8 cellular contexts compared by ENCODE assay signal in genomic region chr19:8413593-8413923, GRCh38. TPM values are rescaled to one million over a fixed set of nuclear protein-coding genes. Genes with fewer than 3 reads are reported as not detected.
A peak's percentile ranks its signal among the peaks of the same experiment; 100 is the strongest.
DNase-seq lines count a peak whose midpoint lies in the region; ATAC-seq and TF ChIP-seq lines count a peak whose summit lies in the region.

No MANE protein-coding gene starts in this region.

- no peaks in the 10 kb centered on the region for H3K27me3 Mint-ChIP-seq in CD4-positive, alpha-beta T cell
- no peaks in the 10 kb centered on the region for H3K27me3 Mint-ChIP-seq in effector memory CD8-positive, alpha-beta T cell

- H3K36me3 Mint-ChIP-seq in CD4-positive, alpha-beta T cell (ENCODE audit: low read depth), result no peaks in the 10 kb centered on the region
- H3K36me3 Mint-ChIP-seq in effector memory CD8-positive, alpha-beta T cell (ENCODE audit: insufficient read depth), result peaks cover 6% of the 10 kb centered on the region

- H3K4me1 ChIP-seq in neuronal stem cell (ENCODE audit: control insufficient read depth in 2 of 2, insufficient read depth in 1 of 2, low read depth in 1 of 2, low read length in 2 of 2), result peaks cover 0 to 2% of the 10 kb centered on the region in 2 donors

- no peak overlapping the region for H2BK12ac ChIP-seq in neuronal stem cell (ENCODE audit: low read length)

- CTCF ChIA-PET in CD4-positive, alpha-beta T cell (lab: Charles Lee), result interaction anchor here (0.6 to 3.0 kb wide), 15 partner anchors 22 to 1710 kb away, joined by 3 to 13 read pairs (median 4); partner anchors contain the start of genes HNRNPM and ZNF414

- no CpG with 5 or more reads among the region's 7 CpGs for WGBS in neuronal stem cell (ENCODE audit: extremely low coverage in 2 of 2, insufficient read length in 2 of 2, insufficient replicate concordance in 1 of 2), 2 donors

- no peak overlapping the region for H2BK5ac ChIP-seq in neuronal stem cell (ENCODE audit: low read length)

- H4K91ac ChIP-seq in neuronal stem cell (ENCODE audit: low read depth, low read length, poor library complexity), result no peak overlapping the region

- H3K4ac ChIP-seq in neuronal stem cell (ENCODE audit: low read length), result no peak overlapping the region

- H3K27ac Mint-ChIP-seq in CD4-positive, alpha-beta T cell, result no peak overlapping the region
- H3K27ac Mint-ChIP-seq in effector memory CD8-positive, alpha-beta T cell, result no peak overlapping the region

- no peak overlapping the region for H3K27ac ChIP-seq in CD4-positive, alpha-beta T cell (ENCODE audit: low read depth, low read length)
- no peak overlapping the region for H3K27ac ChIP-seq in neuronal stem cell (replicated peaks; ENCODE audit: low read length)

- POLR2A ChIA-PET in CD4-positive, alpha-beta T cell (lab: Charles Lee), result interaction anchor here (0.8 to 3.2 kb wide), 14 partner anchors 23 to 173 kb away, joined by 3 to 47 read pairs (median 4); partner anchors contain the start of genes ANGPTL4, HNRNPM, RAB11B and ZNF414

- H3K9me3 Mint-ChIP-seq in CD4-positive, alpha-beta T cell, result no peaks in the 10 kb centered on the region
- no peaks in the 10 kb centered on the region for H3K9me3 Mint-ChIP-seq in effector memory CD8-positive, alpha-beta T cell

- no peaks in the 10 kb centered on the region for H3K36me3 ChIP-seq in neuronal stem cell (replicated peaks in 1 of 2; ENCODE audit: control insufficient read depth in 2 of 2, insufficient read depth in 2 of 2, low read length in 2 of 2)

- no peaks in the 10 kb centered on the region for H3K79me1 ChIP-seq in neuronal stem cell (ENCODE audit: low read depth, low read length)

- H2BK15ac ChIP-seq in neuronal stem cell (ENCODE audit: low read length), result no peak overlapping the region

- H2BK120ac ChIP-seq in neuronal stem cell (ENCODE audit: low read depth, low read length), result no peak overlapping the region

- DNase-seq in CD4-positive, alpha-beta T cell, result no peak
- DNase-seq in NAMALWA (ENCODE audit: low spot score) (peak; percentile 28), neuronal stem cell (ENCODE audit: low spot score) (no peak), SHP77 treated with DMSO at 0.1 percent for 48 hours (lab: John Stamatoyannopoulos, UW) (no peak), EL (no peak), NCI-H1436 (lab: John Stamatoyannopoulos, UW) (no peak)
- DNase-seq in effector memory CD8-positive, alpha-beta T cell, result no peak

- TF ChIP-seq CTCF in CD4-positive, alpha-beta T cell (IDR thresholded peaks at IDR 0.05), result no peak

- H3K4me3 ChIP-seq in neuronal stem cell (ENCODE audit: low read length in 2 of 2), result peak overlapping the region; percentile 61 to 86

- no peaks in the 10 kb centered on the region for H3K9me3 ChIP-seq in CD4-positive, alpha-beta T cell (ENCODE audit: control insufficient read depth, low read length)
- no peaks in the 10 kb centered on the region for H3K9me3 ChIP-seq in neuronal stem cell (replicated peaks in 1 of 2; ENCODE audit: control insufficient read depth in 2 of 2, insufficient read depth in 1 of 2, low read depth in 1 of 2, low read length in 2 of 2)

- peak overlapping the region; percentile 61 for H3K9ac ChIP-seq in neuronal stem cell (ENCODE audit: low read depth, low read length, poor library complexity)

- peaks cover 13% of the 10 kb centered on the region for H3K4me1 Mint-ChIP-seq in CD4-positive, alpha-beta T cell (ENCODE audit: low read depth)
- H3K4me1 Mint-ChIP-seq in effector memory CD8-positive, alpha-beta T cell (ENCODE audit: low read depth in 2 of 2), result peaks cover 7 to 10% of the 10 kb centered on the region in 2 donors

- H3K14ac ChIP-seq in neuronal stem cell (ENCODE audit: low read length), result no peak overlapping the region

- H3K4me3 Mint-ChIP-seq in CD4-positive, alpha-beta T cell, result peak overlapping the region; percentile 81
- peak overlapping the region; percentile 48 to 64 for H3K4me3 Mint-ChIP-seq in effector memory CD8-positive, alpha-beta T cell

- H3K23ac ChIP-seq in neuronal stem cell (ENCODE audit: low read depth, low read length, poor library complexity), result no peak overlapping the region

- intact Hi-C loops in CD4-positive, alpha-beta T cell (cut with DNase I, micrococcal nuclease), result loop anchor here (1.0 to 5.0 kb wide), 8 partner anchors 23 to 229 kb away; partner anchors contain the start of genes RAB11B (in 2 of the 2), HNRNPM (in 1 of the 2) and MYO1F (in 1 of the 2)

- peak overlapping the region; percentile 67 for H3K18ac ChIP-seq in neuronal stem cell (ENCODE audit: low read length)

- H2AK5ac ChIP-seq in neuronal stem cell (ENCODE audit: low read depth, low read length), result no peak overlapping the region

- no peak for ATAC-seq in CD4-positive, alpha-beta T cell (ENCODE audit: poor library complexity)
- no peak for ATAC-seq in effector memory CD8-positive, alpha-beta T cell (replicated peaks)
- ATAC-seq in HG03135 (IDR thresholded peaks at IDR 0.05; ENCODE audit: unreplicated experiment), result no peak

- H3K27me3 ChIP-seq in CD4-positive, alpha-beta T cell (ENCODE audit: control insufficient read depth, insufficient read depth, low read length), result no peaks in the 10 kb centered on the region
- H3K27me3 ChIP-seq in neuronal stem cell (ENCODE audit: control insufficient read depth in 3 of 3, insufficient read depth in 3 of 3, low read depth in 1 of 3, low read length in 3 of 3), result peaks cover 0 to under 1% (median 0%) of the 10 kb centered on the region in 3 experiments

- peak overlapping the region; percentile 54 for H3K4me2 ChIP-seq in neuronal stem cell (ENCODE audit: insufficient read depth, low read length, poor library complexity, severe bottlenecking)

- H4K8ac ChIP-seq in neuronal stem cell (ENCODE audit: low read depth, low read length), result no peak overlapping the region

- peak overlapping the region; percentile 95 for H2AFZ ChIP-seq in neuronal stem cell (ENCODE audit: low read length)

RNA-seq across cellular contexts. Expression of gene MARCHF2, which starts 0.5 kb away (rescaled TPM):
- total RNA-seq in CD4-positive, alpha-beta T cell, result 10 to 100 TPM; 20.0 to 22.2 TPM
- 25.7 TPM for polyA plus RNA-seq in neuronal stem cell (2013, experiment 1 of 2)
- polyA plus RNA-seq in neuronal stem cell (2013, experiment 2 of 2), result 24.5 TPM

RNA-seq across cellular contexts. Expression of gene RAB11B, which starts 23.4 kb away (rescaled TPM):
- total RNA-seq in CD4-positive, alpha-beta T cell, result 10 to 100 TPM; 66.8 to 71.5 TPM
- polyA plus RNA-seq in neuronal stem cell (2013, experiment 1 of 2), result 104 TPM
- polyA plus RNA-seq in neuronal stem cell (2013, experiment 2 of 2), result 102 TPM

RNA-seq across cellular contexts. Expression of gene HNRNPM, which starts 31.2 kb away (rescaled TPM):
- 100 to 1,000 TPM; 269 to 272 TPM for total RNA-seq in CD4-positive, alpha-beta T cell
- polyA plus RNA-seq in neuronal stem cell (2013, experiment 1 of 2), result 112 TPM
- polyA plus RNA-seq in neuronal stem cell (2013, experiment 2 of 2), result 111 TPM

RNA-seq across cellular contexts. Expression of gene ANGPTL4, which starts 49.6 kb away (rescaled TPM):
- not detected for total RNA-seq in CD4-positive, alpha-beta T cell
- polyA plus RNA-seq in neuronal stem cell (2013, experiment 1 of 2), result 2.7 TPM
- polyA plus RNA-seq in neuronal stem cell (2013, experiment 2 of 2), result 3.0 TPM
